Comparison of ENCODE assay signal across 34 cellular contexts in genomic region chr1:51272916-51273315, GRCh38. TPM values are rescaled to one million over a fixed set of nuclear protein-coding genes. Genes with fewer than 3 reads are reported as not detected.
"Had no signal": no experiment of that assay in that cellular context is flagged by ENCODE, and none has a peak within 500 bp of the region (broad histone marks: within the 10 kb centered on the region; RNA-seq: fewer than 3 reads in every experiment).

No MANE protein-coding gene starts in this region.

- H3K9me3 ChIP-seq: MG63 had no signal

- H3K27me3 ChIP-seq: MG63 had no signal

- DNase-seq: Karpas-422, Kasumi-1, MG63, MM.1S, MV-4-11, NCI-H1048, NCI-H1092, NCI-H1092 treated with DMSO at 0.1 percent for 48 hours, NCI-H1105, NCI-H1105 treated with DMSO at 0.1 percent for 48 hours, NCI-H1417, NCI-H1417 treated with DMSO at 0.1 percent for 48 hours, NCI-H1436, NCI-H1436 treated with DMSO at 0.1 percent for 48 hours, NCI-H146, NCI-H1694, NCI-H1694 treated with DMSO at 0.1 percent for 48 hours, NCI-H187, NCI-H187 treated with DMSO at 0.1 percent for 48 hours, NCI-H1930, NCI-H2029, NCI-H2029 treated with DMSO at 0.1 percent for 48 hours, NCI-H2081 treated with DMSO at 0.1 percent for 48 hours, NCI-H2107, NCI-H2171, NCI-H2171 treated with DMSO at 0.1 percent for 48 hours, NCI-H2227 treated with DMSO at 0.1 percent for 48 hours, NCI-H226, NCI-H345, NCI-H446, NCI-H446 treated with DMSO at 0.1 percent for 48 hours, NCI-H510A, NCI-H510A treated with DMSO at 0.1 percent for 48 hours had no signal

- H3K4me3 ChIP-seq: MG63 had no signal

RNA-seq across cellular contexts. Expression of gene TTC39A, which starts 57.4 kb away (rescaled TPM):
- total RNA-seq: LHCN-M2 had no signal
